Comparison of ENCODE assay signal across 1 cellular context in genomic region chr2:97958184-97958583, GRCh38.
TF ChIP-seq lines count a peak whose summit lies in the region.

No MANE protein-coding gene starts in this region.

TF ChIP-seq in GM12878, 131 proteins besides CTCF, POLR2A, EP300 and RAD21:
- TF ChIP-seq PML (IDR thresholded peaks at IDR 0.05; ENCODE audit: low read length) (no peak), ATF3 (IDR thresholded peaks at IDR 0.05; ENCODE audit: borderline replicate concordance, extremely low read depth, low read depth, low read length) (no peak), ZSCAN29 (IDR thresholded peaks at IDR 0.05) (no peak), NRF1 (conservative IDR thresholded peaks at IDR 0.05; ENCODE audit: low read depth, low read length) (no peak), SMC3 (IDR thresholded peaks at IDR 0.05; ENCODE audit: borderline replicate concordance, low read length) (no peak), KLF5 (IDR thresholded peaks at IDR 0.05; ENCODE audit: partially characterized antibody) (no peak)
